In genomic region chr19:34253711-34254551, GRCh38 we compare ENCODE assay signal across 8 cellular contexts. TPM values are rescaled to one million over a fixed set of nuclear protein-coding genes. Genes with fewer than 3 reads are reported as not detected.
DNase-seq lines count a peak whose midpoint lies in the region; ATAC-seq and TF ChIP-seq lines count a peak whose summit lies in the region.

No MANE protein-coding gene starts in this region.

- no peaks in the 10 kb centered on the region for H3K27me3 ChIP-seq in A673 (replicated peaks; ENCODE audit: insufficient read depth, low read depth, low read length, poor library complexity)
- H3K27me3 ChIP-seq in heart right ventricle: peaks cover 0 to 17% (median 0%) of the 10 kb centered on the region in 7 donors

- BruUV-seq in A673 (replicated peaks; lab: Mats Ljungman, UMichigan): no TSS peak

- H3K4me3 ChIP-seq in A673 (ENCODE audit: low read depth, low read length, poor library complexity, severe bottlenecking) (peak overlapping the region; percentile 93), GM12875 (ENCODE audit: low read depth, low read length) (peak overlapping the region; percentile 83), heart right ventricle (peak overlapping the region; percentile 78 to 100 (median 96))

- CTCF ChIA-PET in A673 (lab: Charles Lee): no interaction called here

- peaks cover 18% of the 10 kb centered on the region for H3K4me1 ChIP-seq in A673 (ENCODE audit: insufficient read depth, low read length, poor library complexity, severe bottlenecking)
- H3K4me1 ChIP-seq in heart right ventricle: peaks cover 0 to 36% (median 23%) of the 10 kb centered on the region in 9 donors

- H3K27ac Mint-ChIP-seq in activated naive CD8-positive, alpha-beta T cell: peak overlapping the region; percentile 92

- DNase-seq in A673 (ENCODE audit: low spot score) (no peak), NCI-H69 (lab: John Stamatoyannopoulos, UW) (peak; percentile 61), heart right ventricle (peak; percentile 88 to 90), pons (ENCODE audit: low spot score) (peak; percentile 75)

- H3K27me3 Mint-ChIP-seq in activated naive CD8-positive, alpha-beta T cell: no peaks in the 10 kb centered on the region

- ATAC-seq in HG02938 (IDR thresholded peaks at IDR 0.05; ENCODE audit: unreplicated experiment): peak; percentile 79
- ATAC-seq in heart right ventricle: peak; percentile 32 to 96 (median 92)
- no peak for ATAC-seq in GM19397 (IDR thresholded peaks at IDR 0.05; ENCODE audit: unreplicated experiment)

- H3K36me3 ChIP-seq in A673 (ENCODE audit: insufficient read depth, low read length, poor library complexity, severe bottlenecking) (no peaks in the 10 kb centered on the region), heart right ventricle (peaks cover 0 to 5% (median 0%) of the 10 kb centered on the region in 9 donors)

- no peaks in the 10 kb centered on the region for H3K9me3 Mint-ChIP-seq in activated naive CD8-positive, alpha-beta T cell (ENCODE audit: low read depth)

- H3K27ac ChIP-seq in A673 (ENCODE audit: low read depth, low read length, poor library complexity, severe bottlenecking): peak overlapping the region; percentile 93
- peak overlapping the region; percentile 92 to 100 (median 96) for H3K27ac ChIP-seq in heart right ventricle

- H3K9me3 ChIP-seq in A673 (ENCODE audit: low read depth, low read length, poor library complexity, severe bottlenecking) (no peaks in the 10 kb centered on the region), heart right ventricle (no peaks in the 10 kb centered on the region)

- H3K4me1 Mint-ChIP-seq in activated naive CD8-positive, alpha-beta T cell (ENCODE audit: low read depth): peaks cover 28% of the 10 kb centered on the region

- POLR2A ChIA-PET in A673 (lab: Charles Lee; ENCODE audit: low non-redundant PET): no interaction called here

- TF ChIP-seq CTCF in A673 (conservative IDR thresholded peaks at IDR 0.05; ENCODE audit: low read depth, low read length): no peak
- no peak for TF ChIP-seq CTCF in GM12875 (IDR thresholded peaks at IDR 0.05; ENCODE audit: borderline replicate concordance, insufficient read depth, low read depth, low read length)
- peak in 1 of 9 donors; percentile 9 for TF ChIP-seq CTCF in heart right ventricle (IDR thresholded peaks at IDR 0.05)

- intact Hi-C loops in A673 (cut with micrococcal nuclease; ENCODE audit: unreplicated experiment) (no loop called here), heart right ventricle (cut with DNase I) (loop anchor here in 2 of 10 donors (5.0 to 10.0 kb wide), 2 partner anchors 81 to 83 kb away; no protein-coding TSS in a partner anchor)

- H3K4me3 Mint-ChIP-seq in activated naive CD8-positive, alpha-beta T cell: peak overlapping the region; percentile 99

- 21 to 23% methylated on average over 46 to 47 of the region's 47 CpGs for WGBS in heart right ventricle, 2 donors

- peaks cover 2% of the 10 kb centered on the region for H3K36me3 Mint-ChIP-seq in activated naive CD8-positive, alpha-beta T cell

RNA-seq across cellular contexts. Expression of gene GARRE1, which starts 0.4 kb away (rescaled TPM):
- total RNA-seq in A673 (2021): 21.0 and 22.9 TPM in 2 replicates
- total RNA-seq in heart right ventricle: 10 to 100 TPM; 17.1 to 28.9 (median 23.7) TPM
- 10 to 100 TPM in 1 of 2 donors, 1 to 10 TPM in 1; 7.1 to 10.2 TPM for polyA plus RNA-seq in heart right ventricle
